In genomic region chr19:1811472-1811894, GRCh38 we compare ENCODE assay signal across 8 cellular contexts. TPM values are rescaled to one million over a fixed set of nuclear protein-coding genes. Genes with fewer than 3 reads are reported as not detected.
DNase-seq lines count a peak whose midpoint lies in the region; TF ChIP-seq lines count a peak whose summit lies in the region.

No MANE protein-coding gene starts in this region.

- H3K9me3 ChIP-seq in HUES64 (ENCODE audit: insufficient read depth, low read depth, low read length), result no peaks in the 10 kb centered on the region
- H3K9me3 ChIP-seq in neuronal stem cell (replicated peaks in 1 of 2; ENCODE audit: control insufficient read depth in 2 of 2, insufficient read depth in 1 of 2, low read depth in 1 of 2, low read length in 2 of 2), result peaks cover 0 to 3% of the 10 kb centered on the region in 2 donors
- no peaks in the 10 kb centered on the region for H3K9me3 ChIP-seq in tibial artery

- H3K79me1 ChIP-seq in neuronal stem cell (ENCODE audit: low read depth, low read length), result no peaks in the 10 kb centered on the region

- H2BK15ac ChIP-seq in neuronal stem cell (ENCODE audit: low read length), result peak overlapping the region; percentile 11

- DNase-seq in AG09309 (ENCODE audit: low read depth), result no peak
- peak; percentile 79 for DNase-seq in activated CD4-positive, alpha-beta memory T cell treated with anti-CD3 and anti-CD28 coated beads for 36 hours
- peak; percentile 65 to 86 for DNase-seq in erythroblast (lab: John Stamatoyannopoulos, UW)
- no peak for DNase-seq in neuronal stem cell (ENCODE audit: low spot score)
- peak; percentile 70 to 91 for DNase-seq in tibial artery
- DNase-seq in NCI-H2171 (lab: John Stamatoyannopoulos, UW), result no peak
- no peak for DNase-seq in hippocampal formation (lab: John Stamatoyannopoulos, UW)

- H3K23ac ChIP-seq in neuronal stem cell (ENCODE audit: low read depth, low read length, poor library complexity), result no peak overlapping the region

- H3K27me3 ChIP-seq in HUES64 (ENCODE audit: insufficient read depth, low read length) (peaks cover 4% of the 10 kb centered on the region; the same call in 1 of the 2 replicates), neuronal stem cell (ENCODE audit: control insufficient read depth in 3 of 3, insufficient read depth in 3 of 3, low read depth in 1 of 3, low read length in 3 of 3) (peaks cover 0 to 5% (median 3%) of the 10 kb centered on the region in 3 experiments), tibial artery (no peaks in the 10 kb centered on the region)

- no peak overlapping the region for H2BK120ac ChIP-seq in neuronal stem cell (ENCODE audit: low read depth, low read length)

- no peak overlapping the region for H3K27ac ChIP-seq in HUES64 (ENCODE audit: low read depth, low read length)
- no peak overlapping the region for H3K27ac ChIP-seq in neuronal stem cell (replicated peaks; ENCODE audit: low read length)
- peak overlapping the region; percentile 29 to 73 for H3K27ac ChIP-seq in tibial artery

- peak overlapping the region; percentile 33 for H2BK12ac ChIP-seq in neuronal stem cell (ENCODE audit: low read length)

- H4K8ac ChIP-seq in neuronal stem cell (ENCODE audit: low read depth, low read length), result no peak overlapping the region

- H3K4ac ChIP-seq in neuronal stem cell (ENCODE audit: low read length), result no peak overlapping the region

- CTCF ChIA-PET in activated CD4-positive, alpha-beta memory T cell treated with anti-CD3 and anti-CD28 coated beads for 36 hours (lab: Charles Lee), result interaction anchor here (3.6 kb wide), 1 partner anchor 15 kb away, joined by 18 read pairs; no protein-coding TSS in a partner anchor

- intact Hi-C loops in activated CD4-positive, alpha-beta memory T cell treated with anti-CD3 and anti-CD28 coated beads for 36 hours (cut with micrococcal nuclease), result no loop called here
- intact Hi-C loops in tibial artery (cut with DNase I; ENCODE audit: low total_unique reads), result no loop called here

- H2BK5ac ChIP-seq in neuronal stem cell (ENCODE audit: low read length), result no peak overlapping the region

- H3K9me3 Mint-ChIP-seq in activated CD4-positive, alpha-beta memory T cell treated with anti-CD3 and anti-CD28 coated beads for 36 hours, result no peaks in the 10 kb centered on the region

- H3K9ac ChIP-seq in HUES64 (ENCODE audit: low read depth, low read length) (no peak overlapping the region), neuronal stem cell (ENCODE audit: low read depth, low read length, poor library complexity) (no peak overlapping the region)

- H3K4me3 Mint-ChIP-seq in activated CD4-positive, alpha-beta memory T cell treated with anti-CD3 and anti-CD28 coated beads for 36 hours, result peak overlapping the region; percentile 77

- no peak overlapping the region for H4K91ac ChIP-seq in neuronal stem cell (ENCODE audit: low read depth, low read length, poor library complexity)

- H3K4me2 ChIP-seq in neuronal stem cell (ENCODE audit: insufficient read depth, low read length, poor library complexity, severe bottlenecking), result peak overlapping the region; percentile 33

- peaks cover 12% of the 10 kb centered on the region for H3K36me3 ChIP-seq in HUES64 (ENCODE audit: insufficient read depth, low read length)
- peaks cover 6 to 8% of the 10 kb centered on the region in 2 donors for H3K36me3 ChIP-seq in neuronal stem cell (replicated peaks in 1 of 2; ENCODE audit: control insufficient read depth in 2 of 2, insufficient read depth in 2 of 2, low read length in 2 of 2)
- H3K36me3 ChIP-seq in tibial artery, result peaks cover 10 to 22% (median 17%) of the 10 kb centered on the region in 3 donors

- POLR2A ChIA-PET in activated CD4-positive, alpha-beta memory T cell treated with anti-CD3 and anti-CD28 coated beads for 36 hours (lab: Charles Lee), result interaction anchor here (1.0 kb wide), 1 partner anchor 221 kb away, joined by 3 read pairs; no protein-coding TSS in a partner anchor

- WGBS in HUES64, result 50% methylated on average over 13 of the region's 13 CpGs
- no CpG with 5 or more reads among the region's 13 CpGs for WGBS in neuronal stem cell (ENCODE audit: extremely low coverage in 2 of 2, insufficient read length in 2 of 2, insufficient replicate concordance in 1 of 2), 2 donors

- peaks cover 4% of the 10 kb centered on the region for H3K36me3 Mint-ChIP-seq in activated CD4-positive, alpha-beta memory T cell treated with anti-CD3 and anti-CD28 coated beads for 36 hours

- TF ChIP-seq POLR2A in erythroblast (IDR thresholded peaks at IDR 0.05; ENCODE audit: low read length), result no peak

- H3K27ac Mint-ChIP-seq in activated CD4-positive, alpha-beta memory T cell treated with anti-CD3 and anti-CD28 coated beads for 36 hours, result peak overlapping the region; percentile 19

- H3K14ac ChIP-seq in neuronal stem cell (ENCODE audit: low read length), result peak overlapping the region; percentile 56

- peak overlapping the region; percentile 89 for H2AFZ ChIP-seq in neuronal stem cell (ENCODE audit: low read length)

- peak overlapping the region; percentile 92 for H2AK5ac ChIP-seq in neuronal stem cell (ENCODE audit: low read depth, low read length)

- H3K4me1 Mint-ChIP-seq in activated CD4-positive, alpha-beta memory T cell treated with anti-CD3 and anti-CD28 coated beads for 36 hours (ENCODE audit: low read depth), result peaks cover 16% of the 10 kb centered on the region

- no peaks in the 10 kb centered on the region for H3K27me3 Mint-ChIP-seq in activated CD4-positive, alpha-beta memory T cell treated with anti-CD3 and anti-CD28 coated beads for 36 hours

- TF ChIP-seq CTCF in AG09309 (IDR thresholded peaks at IDR 0.05; ENCODE audit: control insufficient read depth, insufficient read depth, low read depth, low read length, missing control alignments) (no peak), tibial artery (IDR thresholded peaks at IDR 0.05) (no peak)

- H3K4me3 ChIP-seq in AG09309 (ENCODE audit: control insufficient read depth, low read depth, low read length) (peak overlapping the region; percentile 45), HUES64 (ENCODE audit: low read length) (peak overlapping the region; percentile 51), neuronal stem cell (ENCODE audit: low read length in 2 of 2) (no peak overlapping the region), tibial artery (peak overlapping the region; percentile 53 to 60)

- no peaks in the 10 kb centered on the region for H3K4me1 ChIP-seq in HUES64 (ENCODE audit: insufficient read depth, low read length)
- H3K4me1 ChIP-seq in neuronal stem cell (ENCODE audit: control insufficient read depth in 2 of 2, insufficient read depth in 1 of 2, low read depth in 1 of 2, low read length in 2 of 2), result peaks cover 0 to 7% of the 10 kb centered on the region in 2 donors
- peaks cover 0 to 28% (median 21%) of the 10 kb centered on the region in 4 donors for H3K4me1 ChIP-seq in tibial artery

- H3K18ac ChIP-seq in neuronal stem cell (ENCODE audit: low read length), result peak overlapping the region; percentile 2

RNA-seq across cellular contexts. Expression of gene ATP8B3, which starts 0.6 kb away (rescaled TPM):
- polyA plus RNA-seq in HUES64 (2013, experiment 1 of 2), result 4.8 TPM
- 5.4 TPM for polyA plus RNA-seq in HUES64 (2013, experiment 2 of 2)
- total RNA-seq in activated CD4-positive, alpha-beta memory T cell treated with anti-CD3 and anti-CD28 coated beads for 36 hours, result 1 to 10 TPM; 9.6 to 10.0 TPM
- 0.79 TPM for polyA plus RNA-seq in neuronal stem cell (2013, experiment 1 of 2)
- 0.80 TPM for polyA plus RNA-seq in neuronal stem cell (2013, experiment 2 of 2)

RNA-seq across cellular contexts. Expression of gene REXO1, which starts 36.8 kb away (rescaled TPM):
- polyA plus RNA-seq in HUES64 (2013, experiment 1 of 2), result 21.4 TPM
- polyA plus RNA-seq in HUES64 (2013, experiment 2 of 2), result 19.9 TPM
- 10 to 100 TPM; 41.9 to 45.3 TPM for total RNA-seq in activated CD4-positive, alpha-beta memory T cell treated with anti-CD3 and anti-CD28 coated beads for 36 hours
- polyA plus RNA-seq in neuronal stem cell (2013, experiment 1 of 2), result 15.0 TPM
- polyA plus RNA-seq in neuronal stem cell (2013, experiment 2 of 2), result 16.5 TPM

RNA-seq across cellular contexts. Expression of gene KLF16, which starts 51.9 kb away (rescaled TPM):
- 23.7 TPM for polyA plus RNA-seq in HUES64 (2013, experiment 1 of 2)
- polyA plus RNA-seq in HUES64 (2013, experiment 2 of 2), result 24.2 TPM
- total RNA-seq in activated CD4-positive, alpha-beta memory T cell treated with anti-CD3 and anti-CD28 coated beads for 36 hours, result 10 to 100 TPM; 23.3 to 24.2 TPM
- polyA plus RNA-seq in neuronal stem cell (2013, experiment 1 of 2), result 12.8 TPM
- polyA plus RNA-seq in neuronal stem cell (2013, experiment 2 of 2), result 12.5 TPM

RNA-seq across cellular contexts. Expression of gene ONECUT3, which starts 58.2 kb away (rescaled TPM):
- 0.05 TPM for polyA plus RNA-seq in HUES64 (2013, experiment 1 of 2)
- polyA plus RNA-seq in HUES64 (2013, experiment 2 of 2), result 0.13 TPM
- not detected for total RNA-seq in activated CD4-positive, alpha-beta memory T cell treated with anti-CD3 and anti-CD28 coated beads for 36 hours
- polyA plus RNA-seq in neuronal stem cell (2013, experiment 1 of 2), result 0.03 TPM
- 0.01 TPM for polyA plus RNA-seq in neuronal stem cell (2013, experiment 2 of 2)

Comparison
In these comparisons a context has a peak if more than half of its experiments do, and no peak if none do; other contexts are left out.
1. DNase-seq: peak in activated CD4-positive, alpha-beta memory T cell treated with anti-CD3 and anti-CD28 coated beads for 36 hours (single experiment), erythroblast (2 of 2) and tibial artery (2 of 2); none in AG09309 (single experiment), neuronal stem cell (single experiment), NCI-H2171 (single experiment) and hippocampal formation (0 of 2).
2. H3K4me3 ChIP-seq: peak in AG09309 (single experiment), HUES64 (single experiment) and tibial artery (2 of 2); none in neuronal stem cell (0 of 2).
3. H3K27ac ChIP-seq: peak in tibial artery (2 of 2); none in HUES64 (single experiment) and neuronal stem cell (single experiment).